19 cellular contexts compared by ENCODE assay signal in genomic region chr14:89924224-89924623, GRCh38. TPM values are rescaled to one million over a fixed set of nuclear protein-coding genes. Genes with fewer than 3 reads are reported as not detected.
A peak's percentile ranks its signal among the peaks of the same experiment; 100 is the strongest.
DNase-seq lines count a peak whose midpoint lies in the region; ATAC-seq and TF ChIP-seq lines count a peak whose summit lies in the region.
"Had no signal": no experiment of that assay in that cellular context is flagged by ENCODE, and none has a peak within 500 bp of the region (broad histone marks: within the 10 kb centered on the region; RNA-seq: fewer than 3 reads in every experiment).

No MANE protein-coding gene starts in this region.

- peaks cover 0 to 5% (median 2%) of the 10 kb centered on the region in 4 donors for H3K4me1 ChIP-seq in right lobe of liver
- H3K4me1 ChIP-seq: BE2C, Caco-2 had no signal

- H3K36me3 Mint-ChIP-seq in activated CD4-positive, alpha-beta T cell treated with anti-CD3 and anti-CD28 coated beads, Interleukin-2, amount 10 ng/mL, durations not matched to agents 24 days and 14 days (ENCODE audit: low read depth): no peaks in the 10 kb centered on the region
- no peaks in the 10 kb centered on the region for H3K36me3 Mint-ChIP-seq in activated CD4-positive, alpha-beta T cell treated with anti-CD3 and anti-CD28 coated beads for 36 hours (ENCODE audit: low read depth)
- H3K36me3 Mint-ChIP-seq: CD4-positive, CD25-positive, alpha-beta regulatory T cell had no signal

- H3K27ac ChIP-seq in angular gyrus (ENCODE audit: low read depth, low read length): peak overlapping the region; percentile 16
- peak overlapping the region in 2 of 3 donors; percentile 1 to 34 for H3K27ac ChIP-seq in right lobe of liver
- H3K27ac ChIP-seq: PC-9 had no signal

- ATAC-seq in activated CD4-positive, alpha-beta T cell treated with anti-CD3 and anti-CD28 coated beads for 36 hours: no peak
- ATAC-seq in right lobe of liver: peak; percentile 90 to 97 (median 94)
- ATAC-seq: HCT116, K562 had no signal

- H3K9me3 ChIP-seq in right lobe of liver: no peaks in the 10 kb centered on the region
- H3K9me3 ChIP-seq: BE2C, Caco-2 had no signal

- no peak for TF ChIP-seq POLR2A in right lobe of liver (IDR thresholded peaks at IDR 0.05)

- peak; percentile 31 for DNase-seq in activated CD4-positive, alpha-beta T cell treated with anti-CD3 and anti-CD28 coated beads, Interleukin-2, amount 10 ng/mL, durations not matched to agents 24 days and 14 days
- no peak for DNase-seq in activated CD4-positive, alpha-beta T cell treated with anti-CD3 and anti-CD28 coated beads for 36 hours
- DNase-seq in right lobe of liver (peak; percentile 39 to 73 (median 60)), NCI-H526 treated with DMSO at 0.1 percent for 48 hours (lab: John Stamatoyannopoulos, UW) (no peak), mucosa of gallbladder (ENCODE audit: low spot score) (no peak), T-helper 9 cell (no peak)
- no peak for DNase-seq in effector CD4-positive, alpha-beta T cell
- DNase-seq: 8988T; BE2C; Caco-2; CD4-positive, CD25-positive, alpha-beta regulatory T cell; GOT3; NCI-H187 treated with DMSO at 0.1 percent for 48 hours; NCI-H2227 treated with DMSO at 0.1 percent for 48 hours; NCI-H524 treated with DMSO at 0.1 percent for 48 hours; PC-9 had no signal

- 34% methylated on average over 3 of the region's 3 CpGs for WGBS in right lobe of liver (ENCODE audit: insufficient coverage, low coverage, low lambda C conversion rate, missing lambda C conversion rate)

- H3K4me3 ChIP-seq in right lobe of liver: no peak overlapping the region
- H3K4me3 ChIP-seq: K562, PC-9 had no signal

- H3K27me3 ChIP-seq in right lobe of liver: no peaks in the 10 kb centered on the region
- H3K27me3 ChIP-seq: BE2C had no signal

- TF ChIP-seq CTCF in right lobe of liver (IDR thresholded peaks at IDR 0.05): no peak

- H3K36me3 ChIP-seq in right lobe of liver: no peaks in the 10 kb centered on the region
- H3K36me3 ChIP-seq: BE2C had no signal

- POLR2A ChIA-PET in activated CD4-positive, alpha-beta T cell treated with anti-CD3 and anti-CD28 coated beads for 36 hours (lab: Charles Lee): no interaction called here

- H3K4me1 Mint-ChIP-seq in activated CD4-positive, alpha-beta T cell treated with anti-CD3 and anti-CD28 coated beads, Interleukin-2, amount 10 ng/mL, durations not matched to agents 24 days and 14 days: no peaks in the 10 kb centered on the region
- no peaks in the 10 kb centered on the region for H3K4me1 Mint-ChIP-seq in activated CD4-positive, alpha-beta T cell treated with anti-CD3 and anti-CD28 coated beads for 36 hours

- no peaks in the 10 kb centered on the region for H3K27me3 Mint-ChIP-seq in activated CD4-positive, alpha-beta T cell treated with anti-CD3 and anti-CD28 coated beads, Interleukin-2, amount 10 ng/mL, durations not matched to agents 24 days and 14 days
- H3K27me3 Mint-ChIP-seq in activated CD4-positive, alpha-beta T cell treated with anti-CD3 and anti-CD28 coated beads for 36 hours: no peaks in the 10 kb centered on the region
- H3K27me3 Mint-ChIP-seq: CD4-positive, CD25-positive, alpha-beta regulatory T cell had no signal

- H3K9me3 Mint-ChIP-seq in activated CD4-positive, alpha-beta T cell treated with anti-CD3 and anti-CD28 coated beads, Interleukin-2, amount 10 ng/mL, durations not matched to agents 24 days and 14 days: no peaks in the 10 kb centered on the region
- no peaks in the 10 kb centered on the region for H3K9me3 Mint-ChIP-seq in activated CD4-positive, alpha-beta T cell treated with anti-CD3 and anti-CD28 coated beads for 36 hours (ENCODE audit: low read depth)
- H3K9me3 Mint-ChIP-seq: CD4-positive, CD25-positive, alpha-beta regulatory T cell had no signal

- CTCF ChIA-PET in activated CD4-positive, alpha-beta T cell treated with anti-CD3 and anti-CD28 coated beads for 36 hours (lab: Charles Lee): interaction anchor here (0.5 to 2.3 kb wide), 4 partner anchors 9 to 840 kb away, joined by 3 to 6 read pairs (median 4); no protein-coding TSS in a partner anchor

- H3K4me3 Mint-ChIP-seq in activated CD4-positive, alpha-beta T cell treated with anti-CD3 and anti-CD28 coated beads, Interleukin-2, amount 10 ng/mL, durations not matched to agents 24 days and 14 days: no peak overlapping the region
- no peak overlapping the region for H3K4me3 Mint-ChIP-seq in activated CD4-positive, alpha-beta T cell treated with anti-CD3 and anti-CD28 coated beads for 36 hours
- H3K4me3 Mint-ChIP-seq: CD4-positive, CD25-positive, alpha-beta regulatory T cell had no signal

- no peak overlapping the region for H3K27ac Mint-ChIP-seq in activated CD4-positive, alpha-beta T cell treated with anti-CD3 and anti-CD28 coated beads, Interleukin-2, amount 10 ng/mL, durations not matched to agents 24 days and 14 days
- no peak overlapping the region for H3K27ac Mint-ChIP-seq in activated CD4-positive, alpha-beta T cell treated with anti-CD3 and anti-CD28 coated beads for 36 hours
- H3K27ac Mint-ChIP-seq: CD4-positive, CD25-positive, alpha-beta regulatory T cell had no signal

- intact Hi-C loops in activated CD4-positive, alpha-beta T cell treated with anti-CD3 and anti-CD28 coated beads, Interleukin-2, amount 10 ng/mL, durations not matched to agents 24 days and 14 days (cut with micrococcal nuclease): no loop called here
- intact Hi-C loops in activated CD4-positive, alpha-beta T cell treated with anti-CD3 and anti-CD28 coated beads for 36 hours (cut with DNase I, micrococcal nuclease): no loop called here
- intact Hi-C loops in right lobe of liver (cut with DNase I): no loop called here

RNA-seq across cellular contexts. Expression of gene EFCAB11, which starts 30.3 kb away (rescaled TPM):
- 6.8 and 7.8 TPM in 2 replicates for total RNA-seq in activated CD4-positive, alpha-beta T cell treated with anti-CD3 and anti-CD28 coated beads, Interleukin-2, amount 10 ng/mL, durations not matched to agents 24 days and 14 days
- 1 to 10 TPM; 4.8 to 6.3 TPM for total RNA-seq in activated CD4-positive, alpha-beta T cell treated with anti-CD3 and anti-CD28 coated beads for 36 hours
- 1 to 10 TPM; 1.7 to 4.7 (median 3.2) TPM for total RNA-seq in right lobe of liver
- 16.1 TPM for total RNA-seq in mucosa of gallbladder

RNA-seq across cellular contexts. Expression of gene TDP1, which starts 31.5 kb away (rescaled TPM):
- total RNA-seq in activated CD4-positive, alpha-beta T cell treated with anti-CD3 and anti-CD28 coated beads, Interleukin-2, amount 10 ng/mL, durations not matched to agents 24 days and 14 days: 75.6 and 77.8 TPM in 2 replicates
- 100 to 1,000 TPM; 101 to 108 TPM for total RNA-seq in activated CD4-positive, alpha-beta T cell treated with anti-CD3 and anti-CD28 coated beads for 36 hours
- 1 to 10 TPM; 4.9 to 7.1 (median 6.6) TPM for total RNA-seq in right lobe of liver
- total RNA-seq in mucosa of gallbladder: 13.6 TPM

Comparison
In these comparisons a context has a peak if more than half of its experiments do, and no peak if none do; other contexts are left out.
1. DNase-seq: peak in activated CD4-positive, alpha-beta T cell treated with anti-CD3 and anti-CD28 coated beads, Interleukin-2, amount 10 ng/mL, durations not matched to agents 24 days and 14 days (single experiment) and right lobe of liver (3 of 3); none in activated CD4-positive, alpha-beta T cell treated with anti-CD3 and anti-CD28 coated beads for 36 hours (single experiment), NCI-H526 treated with DMSO at 0.1 percent for 48 hours (single experiment), mucosa of gallbladder (single experiment), T-helper 9 cell (single experiment) and effector CD4-positive, alpha-beta T cell (single experiment).